ENCODE assay signal across 29 cellular contexts in the genomic region with DNA sequence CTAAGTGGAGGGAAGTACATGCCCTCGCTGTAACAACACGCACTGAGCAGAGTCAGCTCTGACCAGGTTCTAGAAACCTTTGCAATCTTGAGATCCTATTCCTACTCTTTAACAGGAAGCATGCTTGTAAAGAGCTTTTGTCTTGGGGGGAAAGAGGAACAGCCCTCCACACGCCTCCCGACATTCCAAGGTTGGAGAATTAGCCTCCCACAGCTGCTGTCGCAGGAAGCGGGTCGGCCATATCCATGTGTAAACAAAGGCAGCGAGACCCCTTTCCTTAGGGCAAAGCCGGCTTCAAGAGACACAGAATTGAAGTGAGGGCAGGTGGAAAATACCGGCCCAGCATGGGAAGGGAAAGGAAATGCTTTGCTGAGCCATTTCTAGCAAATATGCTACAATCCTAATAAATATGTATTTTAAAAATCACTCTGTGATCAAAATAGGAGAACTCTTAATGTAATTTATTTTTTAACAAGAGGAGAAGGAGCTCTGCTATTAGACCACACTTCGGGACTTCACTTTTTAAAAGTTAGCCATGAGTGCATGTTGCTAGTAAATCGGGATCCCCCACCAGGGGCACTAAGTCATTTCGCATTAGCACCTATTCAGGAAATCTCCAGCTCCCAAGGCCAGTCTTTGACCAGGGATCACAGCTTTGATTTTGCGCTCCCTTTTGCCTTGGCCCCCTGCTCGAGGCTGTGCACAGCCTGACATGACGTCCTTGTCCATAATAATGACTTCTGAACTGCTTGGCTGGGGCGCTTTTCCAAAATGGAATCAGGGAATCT.
"Had no signal": no experiment of that assay in that cellular context is flagged by ENCODE, and none has a peak within 500 bp of the region (broad histone marks: within the 10 kb centered on the region; RNA-seq: fewer than 3 reads in every experiment).

No MANE protein-coding gene starts in this region.

- H3K36me3 Mint-ChIP-seq: activated naive CD4-positive, alpha-beta T cell treated with anti-CD3 and anti-CD28 coated beads, Interleukin-2, amount 50 U/mL, for 72 hours had no signal

- H3K27ac ChIP-seq: adrenal gland, body of pancreas, breast epithelium, VCaP had no signal

- H3K4me1 ChIP-seq: adrenal gland, body of pancreas, breast epithelium had no signal

- H3K27ac Mint-ChIP-seq: activated CD4-positive, alpha-beta T cell treated with anti-CD3 and anti-CD28 coated beads, Interleukin-2, amount 10 ng/mL, durations not matched to agents 24 days and 14 days; activated CD8-positive, alpha-beta T cell treated with anti-CD3 and anti-CD28 coated beads for 36 hours; activated naive CD4-positive, alpha-beta T cell treated with anti-CD3 and anti-CD28 coated beads for 36 hours; activated naive CD4-positive, alpha-beta T cell treated with anti-CD3 and anti-CD28 coated beads, Interleukin-2, amount 50 U/mL, for 72 hours had no signal

- DNase-seq: activated CD4-positive, alpha-beta T cell treated with anti-CD3 and anti-CD28 coated beads for 1 hour; activated CD4-positive, alpha-beta T cell treated with anti-CD3 and anti-CD28 coated beads, Interleukin-2, amount 10 ng/mL, durations not matched to agents 24 days and 14 days; activated CD4-positive, alpha-beta T cell treated with anti-CD3 and anti-CD28 coated beads, Interleukin-2, amount 50 U/mL, for 4 hours; activated CD4-positive, CD25-positive, alpha-beta regulatory T cell; activated CD8-positive, alpha-beta T cell treated with anti-CD3 and anti-CD28 coated beads for 36 hours; activated gamma-delta T cell treated with Interleukin-2 at 50 U/mL for 16 hours; activated naive CD4-positive, alpha-beta T cell treated with anti-CD3 and anti-CD28 coated beads for 36 hours; activated T-cell treated with anti-CD3 and anti-CD28 coated beads, Interleukin-2, amount 50 U/mL, for 1 hour; adrenal gland; body of pancreas; caudate nucleus; Karpas-422; KBM-7; NCI-H1105; NCI-H1417 treated with DMSO at 0.1 percent for 48 hours; NCI-H187 treated with DMSO at 0.1 percent for 48 hours; NCI-H2081; NCI-H345; NCI-H524 treated with DMSO at 0.1 percent for 48 hours; RPMI8226; SHP77 treated with DMSO at 0.1 percent for 48 hours; SW 1271; T-helper 1 cell; T-helper 2 cell; T-helper 9 cell had no signal

- H3K27me3 ChIP-seq: adrenal gland, body of pancreas, breast epithelium had no signal

- H3K9me3 ChIP-seq: adrenal gland, body of pancreas, breast epithelium had no signal

- H3K36me3 ChIP-seq: adrenal gland, breast epithelium had no signal

- H3K4me3 ChIP-seq: adrenal gland, body of pancreas, breast epithelium had no signal

- FAIRE-seq: astrocyte had no signal

- H3K4me3 Mint-ChIP-seq: activated CD4-positive, alpha-beta T cell treated with anti-CD3 and anti-CD28 coated beads, Interleukin-2, amount 10 ng/mL, durations not matched to agents 24 days and 14 days; activated CD8-positive, alpha-beta T cell treated with anti-CD3 and anti-CD28 coated beads for 36 hours; activated naive CD4-positive, alpha-beta T cell treated with anti-CD3 and anti-CD28 coated beads for 36 hours had no signal

- H3K4me1 Mint-ChIP-seq: activated CD4-positive, alpha-beta T cell treated with anti-CD3 and anti-CD28 coated beads, Interleukin-2, amount 10 ng/mL, durations not matched to agents 24 days and 14 days had no signal

- H3K9me3 Mint-ChIP-seq: activated CD4-positive, alpha-beta T cell treated with anti-CD3 and anti-CD28 coated beads, Interleukin-2, amount 10 ng/mL, durations not matched to agents 24 days and 14 days; activated CD8-positive, alpha-beta T cell treated with anti-CD3 and anti-CD28 coated beads for 36 hours; activated naive CD4-positive, alpha-beta T cell treated with anti-CD3 and anti-CD28 coated beads for 36 hours; activated naive CD4-positive, alpha-beta T cell treated with anti-CD3 and anti-CD28 coated beads, Interleukin-2, amount 50 U/mL, for 72 hours had no signal
